1 cellular context compared by ENCODE assay signal in genomic region chr3:191721983-191722382, GRCh38.
TF ChIP-seq lines count a peak whose summit lies in the region.

No MANE protein-coding gene starts in this region.

TF ChIP-seq in HepG2, 621 proteins besides CTCF, POLR2A, EP300 and RAD21 (continued from another document):
- no peak for TF ChIP-seq ZNF142 (CRISPR knock-in tag; IDR thresholded peaks at IDR 0.05)
